8 cellular contexts compared by ENCODE assay signal in genomic region chr2:196640031-196640548, GRCh38. TPM values are rescaled to one million over a fixed set of nuclear protein-coding genes. Genes with fewer than 3 reads are reported as not detected.
DNase-seq lines count a peak whose midpoint lies in the region; ATAC-seq and TF ChIP-seq lines count a peak whose summit lies in the region.

No MANE protein-coding gene starts in this region.

- peak overlapping the region; percentile 90 for H3K4me3 Mint-ChIP-seq in chondrocyte (ENCODE audit: unreplicated experiment)
- H3K4me3 Mint-ChIP-seq in neural crest cell, result peak overlapping the region; percentile 88

- H3K27ac Mint-ChIP-seq in chondrocyte (ENCODE audit: unreplicated experiment) (peak overlapping the region; percentile 90), neural crest cell (ENCODE audit: unreplicated experiment) (peak overlapping the region; percentile 2)
- peak overlapping the region in 1 of 2 donors; percentile 92 for H3K27ac Mint-ChIP-seq in activated naive CD4-positive, alpha-beta T cell treated with anti-CD3 and anti-CD28 coated beads, Interleukin-2, amount 50 U/mL, for 72 hours

- no peaks in the 10 kb centered on the region for H3K27me3 ChIP-seq in HUES6 (ENCODE audit: control insufficient read depth, insufficient read depth, low read length)

- peak; percentile 64 for DNase-seq in DMS53 (lab: John Stamatoyannopoulos, UW)
- no peak for DNase-seq in chondrocyte (ENCODE audit: low spot score)
- DNase-seq in neural crest cell (ENCODE audit: low read depth, low spot score), result no peak
- no peak for DNase-seq in HUDEP-2 (lab: John Stamatoyannopoulos, UW; ENCODE audit: unreplicated experiment in 76 of 76)
- DNase-seq in putamen (ENCODE audit: low spot score), result no peak
- no peak for DNase-seq in NCI-H748 (lab: John Stamatoyannopoulos, UW; ENCODE audit: unreplicated experiment)
- no peak for DNase-seq in activated naive CD4-positive, alpha-beta T cell treated with anti-CD3 and anti-CD28 coated beads, Interleukin-2, amount 50 U/mL, for 72 hours (ENCODE audit: low spot score in 2 of 2)

- H3K4me3 ChIP-seq in HUES6 (ENCODE audit: low read depth, low read length), result peak overlapping the region; percentile 91

- H3K27ac ChIP-seq in HUES6 (ENCODE audit: low read depth, low read length), result no peak overlapping the region

- peaks cover 3% of the 10 kb centered on the region for H3K9me3 Mint-ChIP-seq in chondrocyte (ENCODE audit: low read depth)
- peaks cover 6% of the 10 kb centered on the region for H3K9me3 Mint-ChIP-seq in neural crest cell
- H3K9me3 Mint-ChIP-seq in activated naive CD4-positive, alpha-beta T cell treated with anti-CD3 and anti-CD28 coated beads, Interleukin-2, amount 50 U/mL, for 72 hours, result no peaks in the 10 kb centered on the region

- TF ChIP-seq CTCF in chondrocyte (IDR thresholded peaks at IDR 0.05) (peak; percentile 18), neural crest cell (conservative IDR thresholded peaks at IDR 0.05) (no peak)

- ATAC-seq in activated naive CD4-positive, alpha-beta T cell treated with anti-CD3 and anti-CD28 coated beads, Interleukin-2, amount 50 U/mL, for 72 hours, result no peak

- peak overlapping the region; percentile 84 for H3K9ac ChIP-seq in HUES6 (ENCODE audit: low read length)

- H3K27me3 Mint-ChIP-seq in chondrocyte (ENCODE audit: low read depth), result no peaks in the 10 kb centered on the region
- no peaks in the 10 kb centered on the region for H3K27me3 Mint-ChIP-seq in neural crest cell (ENCODE audit: low read depth)

- H3K9me3 ChIP-seq in HUES6 (ENCODE audit: control insufficient read depth, insufficient read depth, low read depth, low read length), result no peaks in the 10 kb centered on the region

- H3K36me3 Mint-ChIP-seq in chondrocyte (ENCODE audit: low read depth) (no peaks in the 10 kb centered on the region), neural crest cell (ENCODE audit: low read depth) (peaks cover 3% of the 10 kb centered on the region)
- H3K36me3 Mint-ChIP-seq in activated naive CD4-positive, alpha-beta T cell treated with anti-CD3 and anti-CD28 coated beads, Interleukin-2, amount 50 U/mL, for 72 hours, result peaks cover 0 to 14% of the 10 kb centered on the region in 2 donors

- H3K36me3 ChIP-seq in HUES6 (ENCODE audit: control insufficient read depth, insufficient read depth, low read length), result peaks cover 3% of the 10 kb centered on the region; the same call in 1 of the 2 replicates

- peaks cover 11% of the 10 kb centered on the region; the same call in 1 of the 2 replicates for H3K4me1 ChIP-seq in HUES6 (ENCODE audit: control insufficient read depth, insufficient read depth, low read length)

- H3K4me1 Mint-ChIP-seq in chondrocyte (ENCODE audit: low read depth) (peaks cover 19% of the 10 kb centered on the region), neural crest cell (peaks cover 41% of the 10 kb centered on the region)

RNA-seq across cellular contexts. Expression of gene CCDC150, which starts 0.6 kb away (rescaled TPM):
- total RNA-seq in chondrocyte, result 3.1 to 6.0 TPM (median 3.6 TPM) in 3 replicates
- 29.0 and 31.8 TPM in 2 replicates for total RNA-seq in neural crest cell
- 10 to 100 TPM; 23.3 to 24.0 TPM for total RNA-seq in activated naive CD4-positive, alpha-beta T cell treated with anti-CD3 and anti-CD28 coated beads, Interleukin-2, amount 50 U/mL, for 72 hours

RNA-seq across cellular contexts. Expression of gene HECW2, which starts 46.7 kb away (rescaled TPM):
- 22.3 to 23.8 TPM (median 22.5 TPM) in 3 replicates for total RNA-seq in chondrocyte
- total RNA-seq in neural crest cell, result 11.7 and 13.0 TPM in 2 replicates
- total RNA-seq in activated naive CD4-positive, alpha-beta T cell treated with anti-CD3 and anti-CD28 coated beads, Interleukin-2, amount 50 U/mL, for 72 hours, result 1 to 10 TPM; 1.7 to 3.1 TPM
